15 cellular contexts compared by ENCODE assay signal in genomic region chr11:116601734-116602636, GRCh38.
DNase-seq lines count a peak whose midpoint lies in the region; ATAC-seq and TF ChIP-seq lines count a peak whose summit lies in the region.
"Had no signal": no experiment of that assay in that cellular context is flagged by ENCODE, and none has a peak within 500 bp of the region (broad histone marks: within the 10 kb centered on the region; RNA-seq: fewer than 3 reads in every experiment).

No MANE protein-coding gene starts in this region.

- no peaks in the 10 kb centered on the region for H3K36me3 Mint-ChIP-seq in brain
- H3K36me3 Mint-ChIP-seq: stimulated activated effector memory CD8-positive, alpha-beta T cell treated with anti-CD3 and anti-CD28 coated beads, Interleukin-12 subunit alpha, Interleukin-12 subunit beta, amount 100 ng/mL, for 72 hours had no signal

- H3K27me3 Mint-ChIP-seq in brain, result peaks cover 19% of the 10 kb centered on the region

- POLR2A ChIA-PET in HEK293T (lab: Yijun Ruan, JAX), result no interaction called here

- peaks cover 0 to 11% (median 0%) of the 10 kb centered on the region in 5 experiments for H3K9me3 Mint-ChIP-seq in brain
- H3K9me3 Mint-ChIP-seq: activated T-cell treated with anti-CD3 and anti-CD28 coated beads, Interleukin-2, amount 50 U/mL, for 24 hours had no signal

- CTCF ChIA-PET in HEK293T (lab: Yijun Ruan, JAX), result no interaction called here

- H3K4me3 Mint-ChIP-seq in brain, result peak overlapping the region in 2 of 5 experiments; percentile 3 to 38
- H3K4me3 Mint-ChIP-seq: activated T-cell treated with anti-CD3 and anti-CD28 coated beads, Interleukin-2, amount 50 U/mL, for 24 hours; stimulated activated effector memory CD8-positive, alpha-beta T cell treated with anti-CD3 and anti-CD28 coated beads, Interleukin-12 subunit alpha, Interleukin-12 subunit beta, amount 100 ng/mL, for 72 hours had no signal

- peak overlapping the region in 4 of 5 experiments; percentile 28 to 94 (median 68) for H3K27ac Mint-ChIP-seq in brain
- H3K27ac Mint-ChIP-seq: activated T-cell treated with anti-CD3 and anti-CD28 coated beads, Interleukin-2, amount 50 U/mL, for 24 hours; stimulated activated effector memory CD8-positive, alpha-beta T cell treated with anti-CD3 and anti-CD28 coated beads, Interleukin-12 subunit alpha, Interleukin-12 subunit beta, amount 100 ng/mL, for 72 hours had no signal

- peaks cover 10% of the 10 kb centered on the region for H3K4me1 Mint-ChIP-seq in brain
- H3K4me1 Mint-ChIP-seq: stimulated activated effector memory CD8-positive, alpha-beta T cell treated with anti-CD3 and anti-CD28 coated beads, Interleukin-12 subunit alpha, Interleukin-12 subunit beta, amount 100 ng/mL, for 72 hours had no signal

- ATAC-seq in HG03571 (IDR thresholded peaks at IDR 0.05; ENCODE audit: unreplicated experiment) (no peak), HG03045 (IDR thresholded peaks at IDR 0.05; ENCODE audit: unreplicated experiment) (no peak)
- ATAC-seq: activated CD4-positive, CD25-positive, alpha-beta regulatory T cell treated with anti-CD3 and anti-CD28 coated beads, Interleukin-2, amount 50 U/mL, for 24 hours; stimulated activated effector memory CD8-positive, alpha-beta T cell treated with anti-CD3 and anti-CD28 coated beads, Interleukin-12 subunit alpha, Interleukin-12 subunit beta, amount 100 ng/mL, for 72 hours had no signal

- TF ChIP-seq CTCF in brain (conservative IDR thresholded peaks at IDR 0.05), result no peak

- peak; percentile 79 for DNase-seq in Daoy (ENCODE audit: low read depth)
- DNase-seq in LHCN-M2 (ENCODE audit: low read depth), result peak; percentile 3
- DNase-seq in myocyte (ENCODE audit: low read depth), result peak; percentile 2
- no peak for DNase-seq in HEK293T (ENCODE audit: extremely low spot score)
- no peak for DNase-seq in AML-193 (lab: John Stamatoyannopoulos, UW)
- DNase-seq: activated T-cell treated with anti-CD3 and anti-CD28 coated beads, Interleukin-2, amount 50 U/mL, for 24 hours; Calu3; H7; NCI-H510A; SHP77 had no signal

TF ChIP-seq in HEK293T, 16 proteins besides CTCF, POLR2A, EP300 and RAD21:
- TF ChIP-seq HDGF (IDR thresholded peaks at IDR 0.05; ENCODE audit: borderline replicate concordance) (no peak), SUZ12 (IDR thresholded peaks at IDR 0.05) (no peak), FOXA1 (IDR thresholded peaks at IDR 0.05) (no peak), FOXM1 (IDR thresholded peaks at IDR 0.05; ENCODE audit: borderline replicate concordance) (no peak), L3MBTL2 (conservative IDR thresholded peaks at IDR 0.05) (no peak)

Comparison
In these comparisons a context has a peak if more than half of its experiments do, and no peak if none do; other contexts are left out.
1. DNase-seq: peak in Daoy (single experiment), LHCN-M2 (single experiment) and myocyte (single experiment); none in HEK293T (single experiment) and AML-193 (0 of 2).